8 cellular contexts compared by ENCODE assay signal in the genomic region with DNA sequence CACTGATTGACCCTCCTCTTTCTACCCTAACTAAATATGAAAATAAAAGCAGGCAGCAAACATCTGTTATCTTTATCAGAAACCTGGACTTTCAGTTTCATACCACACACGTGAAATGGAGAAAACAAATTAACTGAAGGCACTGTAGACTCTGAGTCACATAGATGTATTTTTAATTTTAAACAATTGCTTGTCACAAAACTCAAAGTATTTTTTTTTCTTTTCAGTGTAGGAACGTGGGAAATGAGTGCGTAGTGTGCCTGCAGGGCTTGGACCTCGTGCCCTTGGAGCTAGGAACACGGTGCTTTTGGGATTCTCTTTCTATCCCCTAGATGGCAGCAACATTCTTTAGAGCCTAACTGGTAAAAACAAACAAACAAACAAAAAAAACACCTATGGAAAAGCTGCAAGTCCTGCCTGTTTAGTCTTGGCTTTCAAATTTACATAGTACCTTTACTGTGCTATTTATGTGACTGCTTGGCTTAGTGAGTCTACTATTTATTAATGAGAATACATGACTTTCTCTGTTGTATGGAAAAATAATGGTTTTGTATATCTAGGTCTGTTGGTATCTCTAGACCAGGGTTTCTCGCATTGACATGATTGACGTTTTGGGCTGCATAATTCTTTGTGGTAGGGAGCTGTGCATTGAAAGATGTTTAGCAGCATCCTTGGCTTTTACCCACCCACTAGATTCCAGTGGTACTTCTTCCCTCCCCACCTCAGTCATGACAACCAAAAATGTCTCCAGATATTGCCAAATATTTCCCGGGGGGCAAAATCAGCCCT. TPM values are rescaled to one million over a fixed set of nuclear protein-coding genes. Genes with fewer than 3 reads are reported as not detected.
A peak's percentile ranks its signal among the peaks of the same experiment; 100 is the strongest.
DNase-seq lines count a peak whose midpoint lies in the region; ATAC-seq and TF ChIP-seq lines count a peak whose summit lies in the region.

No MANE protein-coding gene starts in this region.

- H3K9me3 ChIP-seq in OCI-LY7 (ENCODE audit: low read length): no peaks in the 10 kb centered on the region
- H3K9me3 ChIP-seq in transverse colon: no peaks in the 10 kb centered on the region

- POLR2A ChIA-PET in OCI-LY7 (lab: Charles Lee): interaction anchor here (0.5 to 0.6 kb wide), 2 partner anchors 1510 to 1673 kb away, joined by 3 read pairs; no protein-coding TSS in a partner anchor

- peaks cover 34% of the 10 kb centered on the region for H3K4me1 Mint-ChIP-seq in chondrocyte (ENCODE audit: low read depth)

- no peaks in the 10 kb centered on the region for H3K9me3 Mint-ChIP-seq in chondrocyte (ENCODE audit: low read depth)

- no peak overlapping the region for H3K27ac ChIP-seq in OCI-LY7 (ENCODE audit: low read depth, low read length, poor library complexity, severe bottlenecking)
- H3K27ac ChIP-seq in transverse colon: peak overlapping the region in 1 of 4 donors; percentile 28

- H3K4me1 ChIP-seq in OCI-LY7 (ENCODE audit: insufficient read depth, low read length, poor library complexity, severe bottlenecking) (no peaks in the 10 kb centered on the region), transverse colon (peaks cover 0 to 7% (median under 1%) of the 10 kb centered on the region in 4 donors)

- no peaks in the 10 kb centered on the region for H3K79me2 ChIP-seq in OCI-LY7 (ENCODE audit: insufficient read depth, low read depth, low read length)

- no peaks in the 10 kb centered on the region for H3K27me3 ChIP-seq in transverse colon

- BruUV-seq in OCI-LY7 (replicated peaks; lab: Mats Ljungman, UMichigan): no TSS peak

- CTCF ChIA-PET in OCI-LY7 (lab: Charles Lee; ENCODE audit: unreplicated experiment): no interaction called here

- no peak overlapping the region for H3K4me3 Mint-ChIP-seq in chondrocyte (ENCODE audit: unreplicated experiment)

- no peaks in the 10 kb centered on the region for H4K20me1 ChIP-seq in OCI-LY7 (ENCODE audit: insufficient read depth, low read length)

- no peak overlapping the region for H3K27ac Mint-ChIP-seq in chondrocyte (ENCODE audit: unreplicated experiment)

- in situ Hi-C loops in transverse colon (cut with MboI; ENCODE audit: low pct_ligation_motif_present in 1 of 4, low pct_unique_long_range_greater_than_20kb in 1 of 4, low sequenced_read_pairs in 3 of 4): loop anchor here in 2 of 4 donors (25.0 kb wide), 1 partner anchor 963 kb away; a partner anchor contains a TSS

- DNase-seq in NCI-H2227 (lab: John Stamatoyannopoulos, UW; ENCODE audit: unreplicated experiment) (peak; percentile 0), NCI-H2227 treated with DMSO at 0.1 percent for 48 hours (lab: John Stamatoyannopoulos, UW) (no peak), OCI-LY7 (ENCODE audit: low spot score) (peak; percentile 11), chondrocyte (ENCODE audit: low spot score) (no peak), left lobe of liver (ENCODE audit: low spot score) (no peak), transverse colon (no peak)

- no peaks in the 10 kb centered on the region for H3K9me2 ChIP-seq in OCI-LY7 (ENCODE audit: insufficient read depth, low read length)

- ATAC-seq in GM19351 (IDR thresholded peaks at IDR 0.05; ENCODE audit: unreplicated experiment) (peak; percentile 80), HG03159 (IDR thresholded peaks at IDR 0.05; ENCODE audit: unreplicated experiment) (peak; percentile 91), left lobe of liver (peak; percentile 96)

- no peaks in the 10 kb centered on the region for H3K36me3 ChIP-seq in OCI-LY7 (ENCODE audit: insufficient read depth, low read length)
- H3K36me3 ChIP-seq in transverse colon: no peaks in the 10 kb centered on the region

- intact Hi-C loops in OCI-LY7 (cut with micrococcal nuclease; ENCODE audit: unreplicated experiment): loop anchor here (10.0 kb wide), 1 partner anchor 965 kb away; a partner anchor contains a TSS
- intact Hi-C loops in transverse colon (cut with DNase I; ENCODE audit: low total_unique reads): no loop called here

- H3K4me3 ChIP-seq in OCI-LY7 (ENCODE audit: low read depth, low read length, poor library complexity, severe bottlenecking) (no peak overlapping the region), transverse colon (peak overlapping the region in 1 of 4 donors; percentile 13)

- no peak overlapping the region; the same call in 1 of the 2 replicates for H2AFZ ChIP-seq in OCI-LY7 (ENCODE audit: low read length)

- no peak for TF ChIP-seq EP300 in transverse colon (IDR thresholded peaks at IDR 0.05; ENCODE audit: low read depth)

- TF ChIP-seq CTCF in OCI-LY7 (conservative IDR thresholded peaks at IDR 0.05; ENCODE audit: low read length): peak; percentile 78
- peak; percentile 90 for TF ChIP-seq CTCF in chondrocyte (IDR thresholded peaks at IDR 0.05)
- peak; percentile 31 to 49 (median 43) for TF ChIP-seq CTCF in transverse colon (IDR thresholded peaks at IDR 0.05)

- H3K27me3 Mint-ChIP-seq in chondrocyte (ENCODE audit: low read depth): no peaks in the 10 kb centered on the region

- no peaks in the 10 kb centered on the region for H3K36me3 Mint-ChIP-seq in chondrocyte (ENCODE audit: low read depth)

- H3K4me2 ChIP-seq in OCI-LY7 (ENCODE audit: low read length): peak overlapping the region; percentile 30; the same call in 1 of the 2 replicates

- 39 to 52% methylated on average over 5 to 8 of the region's 8 CpGs for WGBS in transverse colon (ENCODE audit: low coverage in 1 of 2), 2 donors

- no peak for TF ChIP-seq POLR2A in transverse colon (IDR thresholded peaks at IDR 0.05)

RNA-seq across cellular contexts. Expression of a gene that starts 16.8 kb away (rescaled TPM):
- total RNA-seq in OCI-LY7 (2014; rRNA removed; shearing (Covaris generic)): not detected in 2 replicates
- total RNA-seq in OCI-LY7 (2022): not detected in 2 replicates
- total RNA-seq in chondrocyte: 0.10 TPM in 1 of 3 replicates, not detected in the others
- not detected for total RNA-seq in left lobe of liver
- not detected for total RNA-seq in transverse colon

Comparison
In these comparisons a context has a peak if more than half of its experiments do, and no peak if none do; other contexts are left out.
1. DNase-seq: peak in NCI-H2227 (single experiment) and OCI-LY7 (single experiment); none in NCI-H2227 treated with DMSO at 0.1 percent for 48 hours (single experiment), chondrocyte (single experiment), left lobe of liver (single experiment) and transverse colon (single experiment).
2. Peak in every context shown above with its lines, with median percentiles within 50 percentile points of each other: ATAC-seq and CTCF ChIP-seq.